Comparison of ENCODE assay signal across 1 cellular context in the genomic region with DNA sequence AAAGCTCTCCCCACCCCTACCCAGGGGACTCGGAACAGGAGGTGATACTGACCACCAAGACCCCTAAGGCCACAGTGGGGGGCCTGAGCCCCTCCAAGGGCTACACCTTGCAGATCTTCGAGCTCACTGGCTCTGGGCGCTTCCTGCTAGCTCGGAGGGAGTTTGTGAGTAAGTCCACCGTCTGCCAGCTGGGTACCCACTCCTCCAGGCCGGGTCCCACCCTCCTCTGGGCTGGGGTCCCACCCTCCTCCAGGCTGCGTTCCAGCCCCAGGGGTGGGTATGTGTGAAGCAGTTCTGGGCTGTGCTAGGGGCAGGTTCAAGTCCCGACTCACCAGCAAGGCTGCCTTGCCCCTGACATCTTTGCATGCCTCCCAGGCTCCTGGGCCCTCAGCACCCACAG.
TF ChIP-seq lines count a peak whose summit lies in the region.

No MANE protein-coding gene starts in this region.

TF ChIP-seq in H1, 55 proteins besides CTCF, POLR2A, EP300 and RAD21:
- TF ChIP-seq CEBPB (IDR thresholded peaks at IDR 0.05; ENCODE audit: low read depth, low read length) (no peak), NANOG (IDR thresholded peaks at IDR 0.05; ENCODE audit: insufficient read depth, low read depth, low read length, poor library complexity, severe bottlenecking) (no peak), CHD2 (IDR thresholded peaks at IDR 0.05; ENCODE audit: low read length) (no peak), MAFK (IDR thresholded peaks at IDR 0.05; ENCODE audit: low read depth, low read length) (no peak), SAP30 (IDR thresholded peaks at IDR 0.05; ENCODE audit: insufficient read depth, insufficient replicate concordance, low read length) (no peak), RNF2 (IDR thresholded peaks at IDR 0.05; ENCODE audit: borderline replicate concordance, low read depth, low read length, missing control alignments, poor library complexity, severe bottlenecking) (no peak), FOSL1 (IDR thresholded peaks at IDR 0.05; ENCODE audit: insufficient read depth, low read depth, low read length) (no peak), EGR1 (IDR thresholded peaks at IDR 0.05; ENCODE audit: borderline replicate concordance, low read depth, low read length) (no peak), BCL11A (IDR thresholded peaks at IDR 0.05; ENCODE audit: low read depth in 2 of 2, low read length in 2 of 2) (no peak), NRF1 (IDR thresholded peaks at IDR 0.05; ENCODE audit: low read depth, low read length) (no peak), POLR2AphosphoS5 (IDR thresholded peaks at IDR 0.05; ENCODE audit: low read depth, low read length) (no peak)
- TF ChIP-seq, protein P1, sequence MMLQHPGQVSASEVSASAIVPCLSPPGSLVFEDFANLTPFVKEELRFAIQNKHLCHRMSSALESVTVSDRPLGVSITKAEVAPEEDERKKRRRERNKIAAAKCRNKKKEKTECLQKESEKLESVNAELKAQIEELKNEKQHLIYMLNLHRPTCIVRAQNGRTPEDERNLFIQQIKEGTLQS (IDR thresholded peaks at IDR 0.05; ENCODE audit: insufficient read depth, low read depth, low read length) = no peak
- TF ChIP-seq, protein P2, sequence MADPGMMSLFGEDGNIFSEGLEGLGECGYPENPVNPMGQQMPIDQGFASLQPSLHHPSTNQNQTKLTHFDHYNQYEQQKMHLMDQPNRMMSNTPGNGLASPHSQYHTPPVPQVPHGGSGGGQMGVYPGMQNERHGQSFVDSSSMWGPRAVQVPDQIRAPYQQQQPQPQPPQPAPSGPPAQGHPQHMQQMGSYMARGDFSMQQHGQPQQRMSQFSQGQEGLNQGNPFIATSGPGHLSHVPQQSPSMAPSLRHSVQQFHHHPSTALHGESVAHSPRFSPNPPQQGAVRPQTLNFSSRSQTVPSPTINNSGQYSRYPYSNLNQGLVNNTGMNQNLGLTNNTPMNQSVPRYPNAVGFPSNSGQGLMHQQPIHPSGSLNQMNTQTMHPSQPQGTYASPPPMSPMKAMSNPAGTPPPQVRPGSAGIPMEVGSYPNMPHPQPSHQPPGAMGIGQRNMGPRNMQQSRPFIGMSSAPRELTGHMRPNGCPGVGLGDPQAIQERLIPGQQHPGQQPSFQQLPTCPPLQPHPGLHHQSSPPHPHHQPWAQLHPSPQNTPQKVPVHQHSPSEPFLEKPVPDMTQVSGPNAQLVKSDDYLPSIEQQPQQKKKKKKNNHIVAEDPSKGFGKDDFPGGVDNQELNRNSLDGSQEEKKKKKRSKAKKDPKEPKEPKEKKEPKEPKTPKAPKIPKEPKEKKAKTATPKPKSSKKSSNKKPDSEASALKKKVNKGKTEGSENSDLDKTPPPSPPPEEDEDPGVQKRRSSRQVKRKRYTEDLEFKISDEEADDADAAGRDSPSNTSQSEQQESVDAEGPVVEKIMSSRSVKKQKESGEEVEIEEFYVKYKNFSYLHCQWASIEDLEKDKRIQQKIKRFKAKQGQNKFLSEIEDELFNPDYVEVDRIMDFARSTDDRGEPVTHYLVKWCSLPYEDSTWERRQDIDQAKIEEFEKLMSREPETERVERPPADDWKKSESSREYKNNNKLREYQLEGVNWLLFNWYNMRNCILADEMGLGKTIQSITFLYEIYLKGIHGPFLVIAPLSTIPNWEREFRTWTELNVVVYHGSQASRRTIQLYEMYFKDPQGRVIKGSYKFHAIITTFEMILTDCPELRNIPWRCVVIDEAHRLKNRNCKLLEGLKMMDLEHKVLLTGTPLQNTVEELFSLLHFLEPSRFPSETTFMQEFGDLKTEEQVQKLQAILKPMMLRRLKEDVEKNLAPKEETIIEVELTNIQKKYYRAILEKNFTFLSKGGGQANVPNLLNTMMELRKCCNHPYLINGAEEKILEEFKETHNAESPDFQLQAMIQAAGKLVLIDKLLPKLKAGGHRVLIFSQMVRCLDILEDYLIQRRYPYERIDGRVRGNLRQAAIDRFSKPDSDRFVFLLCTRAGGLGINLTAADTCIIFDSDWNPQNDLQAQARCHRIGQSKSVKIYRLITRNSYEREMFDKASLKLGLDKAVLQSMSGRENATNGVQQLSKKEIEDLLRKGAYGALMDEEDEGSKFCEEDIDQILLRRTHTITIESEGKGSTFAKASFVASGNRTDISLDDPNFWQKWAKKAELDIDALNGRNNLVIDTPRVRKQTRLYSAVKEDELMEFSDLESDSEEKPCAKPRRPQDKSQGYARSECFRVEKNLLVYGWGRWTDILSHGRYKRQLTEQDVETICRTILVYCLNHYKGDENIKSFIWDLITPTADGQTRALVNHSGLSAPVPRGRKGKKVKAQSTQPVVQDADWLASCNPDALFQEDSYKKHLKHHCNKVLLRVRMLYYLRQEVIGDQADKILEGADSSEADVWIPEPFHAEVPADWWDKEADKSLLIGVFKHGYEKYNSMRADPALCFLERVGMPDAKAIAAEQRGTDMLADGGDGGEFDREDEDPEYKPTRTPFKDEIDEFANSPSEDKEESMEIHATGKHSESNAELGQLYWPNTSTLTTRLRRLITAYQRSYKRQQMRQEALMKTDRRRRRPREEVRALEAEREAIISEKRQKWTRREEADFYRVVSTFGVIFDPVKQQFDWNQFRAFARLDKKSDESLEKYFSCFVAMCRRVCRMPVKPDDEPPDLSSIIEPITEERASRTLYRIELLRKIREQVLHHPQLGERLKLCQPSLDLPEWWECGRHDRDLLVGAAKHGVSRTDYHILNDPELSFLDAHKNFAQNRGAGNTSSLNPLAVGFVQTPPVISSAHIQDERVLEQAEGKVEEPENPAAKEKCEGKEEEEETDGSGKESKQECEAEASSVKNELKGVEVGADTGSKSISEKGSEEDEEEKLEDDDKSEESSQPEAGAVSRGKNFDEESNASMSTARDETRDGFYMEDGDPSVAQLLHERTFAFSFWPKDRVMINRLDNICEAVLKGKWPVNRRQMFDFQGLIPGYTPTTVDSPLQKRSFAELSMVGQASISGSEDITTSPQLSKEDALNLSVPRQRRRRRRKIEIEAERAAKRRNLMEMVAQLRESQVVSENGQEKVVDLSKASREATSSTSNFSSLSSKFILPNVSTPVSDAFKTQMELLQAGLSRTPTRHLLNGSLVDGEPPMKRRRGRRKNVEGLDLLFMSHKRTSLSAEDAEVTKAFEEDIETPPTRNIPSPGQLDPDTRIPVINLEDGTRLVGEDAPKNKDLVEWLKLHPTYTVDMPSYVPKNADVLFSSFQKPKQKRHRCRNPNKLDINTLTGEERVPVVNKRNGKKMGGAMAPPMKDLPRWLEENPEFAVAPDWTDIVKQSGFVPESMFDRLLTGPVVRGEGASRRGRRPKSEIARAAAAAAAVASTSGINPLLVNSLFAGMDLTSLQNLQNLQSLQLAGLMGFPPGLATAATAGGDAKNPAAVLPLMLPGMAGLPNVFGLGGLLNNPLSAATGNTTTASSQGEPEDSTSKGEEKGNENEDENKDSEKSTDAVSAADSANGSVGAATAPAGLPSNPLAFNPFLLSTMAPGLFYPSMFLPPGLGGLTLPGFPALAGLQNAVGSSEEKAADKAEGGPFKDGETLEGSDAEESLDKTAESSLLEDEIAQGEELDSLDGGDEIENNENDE (IDR thresholded peaks at IDR 0.05; ENCODE audit: insufficient replicate concordance, low read length) = no peak
TF ChIP-seq in H1: peak in this region for 0.
